Comparison of ENCODE assay signal across 8 cellular contexts in the genomic region with DNA sequence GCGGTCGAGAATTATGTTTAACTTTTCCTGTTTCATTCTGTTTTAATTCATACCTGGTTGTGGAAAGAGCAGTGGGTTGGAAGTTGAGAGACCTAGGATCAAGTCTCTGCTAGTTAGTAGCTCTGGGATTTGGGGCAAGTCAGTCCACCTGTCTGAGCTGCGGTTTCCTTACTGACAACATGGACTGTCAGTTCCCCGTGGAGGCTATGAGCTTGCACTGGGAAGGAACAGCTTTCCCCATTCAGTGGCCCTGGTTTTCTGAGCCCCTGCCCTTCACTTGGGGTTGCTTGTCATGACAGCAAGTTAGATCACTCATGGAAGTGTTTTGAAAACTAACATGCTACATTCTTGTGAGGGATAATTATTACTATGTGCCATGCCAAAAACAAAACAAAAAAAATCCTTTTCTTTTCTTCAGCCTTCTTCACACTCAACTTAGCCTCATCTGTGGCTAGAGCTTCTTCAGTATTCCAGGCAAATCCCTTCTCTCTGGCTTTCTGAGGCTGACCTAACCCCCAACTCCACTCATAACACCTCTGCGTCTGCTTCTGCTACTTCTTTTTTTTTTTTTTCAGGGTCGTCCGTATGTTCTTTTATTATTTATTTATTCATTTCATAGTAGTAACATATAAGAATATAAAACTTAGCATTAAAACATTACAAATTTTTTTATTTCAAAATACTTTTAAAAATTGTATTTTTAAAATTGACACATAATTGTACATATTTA. TPM values are rescaled to one million over a fixed set of nuclear protein-coding genes. Genes with fewer than 3 reads are reported as not detected.
A peak's percentile ranks its signal among the peaks of the same experiment; 100 is the strongest.
DNase-seq lines count a peak whose midpoint lies in the region; ATAC-seq and TF ChIP-seq lines count a peak whose summit lies in the region.

No MANE protein-coding gene starts in this region.

- peak overlapping the region; percentile 87 for H3K9ac ChIP-seq in GM23248
- peak overlapping the region; percentile 78 for H3K9ac ChIP-seq in SK-N-SH
- H3K9ac ChIP-seq in skeletal muscle satellite cell (ENCODE audit: low read depth, low read length), result peak overlapping the region; percentile 92

- H3K4me2 ChIP-seq in GM23248 (ENCODE audit: unreplicated experiment) (peak overlapping the region; percentile 84), SK-N-SH (peak overlapping the region; percentile 73), skeletal muscle satellite cell (ENCODE audit: low read length) (peak overlapping the region; percentile 72)

- CTCF ChIA-PET in SK-N-SH (lab: Yijun Ruan, JAX), result interaction anchor here (0.5 to 3.4 kb wide), 6 partner anchors 12 to 886 kb away, joined by 3 to 12 read pairs (median 4); no protein-coding TSS in a partner anchor

- H3K36me3 ChIP-seq in GM23248 (ENCODE audit: low read depth) (no peaks in the 10 kb centered on the region), SK-N-SH (replicated peaks in 1 of 2; ENCODE audit: control insufficient read depth in 1 of 2, insufficient read depth in 2 of 2, low read length in 1 of 2) (no peaks in the 10 kb centered on the region), skeletal muscle satellite cell (ENCODE audit: insufficient read depth, low read length) (no peaks in the 10 kb centered on the region)

- H3K79me2 ChIP-seq in GM23248 (ENCODE audit: insufficient read depth) (no peaks in the 10 kb centered on the region), SK-N-SH (ENCODE audit: insufficient read depth) (no peaks in the 10 kb centered on the region)

- TF ChIP-seq CTCF in SK-N-SH (IDR thresholded peaks at IDR 0.05), result no peak
- TF ChIP-seq CTCF in fibroblast of the aortic adventitia (IDR thresholded peaks at IDR 0.05; ENCODE audit: insufficient read depth, low read length), result no peak

- H3K9me2 ChIP-seq in GM23248 (ENCODE audit: insufficient read depth) (no peaks in the 10 kb centered on the region), SK-N-SH (no peaks in the 10 kb centered on the region)

- POLR2A ChIA-PET in SK-N-SH (lab: Yijun Ruan, JAX), result interaction anchor here (0.6 kb wide), 1 partner anchor 25 kb away, joined by 4 read pairs; no protein-coding TSS in a partner anchor

- no peak for TF ChIP-seq RAD21 in SK-N-SH (IDR thresholded peaks at IDR 0.05; ENCODE audit: low read length)

- in situ Hi-C loops in GM23248 (cut with MboI), result no loop called here

- peaks cover 32% of the 10 kb centered on the region for H3K4me1 ChIP-seq in GM23248 (ENCODE audit: insufficient read depth)
- peaks cover 21 to 29% of the 10 kb centered on the region in 2 experiments; a peak in 3 of 4 replicates for H3K4me1 ChIP-seq in SK-N-SH (ENCODE audit: control insufficient read depth in 1 of 2, insufficient read depth in 2 of 2, low read depth in 1 of 2, low read length in 1 of 2)
- H3K4me1 ChIP-seq in skeletal muscle satellite cell (ENCODE audit: control insufficient read depth, insufficient read depth, low read length), result peaks cover 43% of the 10 kb centered on the region

- peak overlapping the region; percentile 99 for H3K27ac ChIP-seq in GM23248
- peak overlapping the region; percentile 86 to 99 for H3K27ac ChIP-seq in SK-N-SH (ENCODE audit: low read depth in 2 of 2, low read length in 1 of 2)

- H3K4me3 ChIP-seq in GM23248 (peak overlapping the region; percentile 58), SK-N-SH (ENCODE audit: low read depth in 2 of 2, low read length in 1 of 2) (no peak overlapping the region), fibroblast of the aortic adventitia (ENCODE audit: low read depth, low read length) (peak overlapping the region; percentile 13), skeletal muscle satellite cell (ENCODE audit: low read length) (peak overlapping the region; percentile 27)

- ATAC-seq in HG02759 (IDR thresholded peaks at IDR 0.05; ENCODE audit: unreplicated experiment), result no peak
- no peak for ATAC-seq in HG02970 (IDR thresholded peaks at IDR 0.05; ENCODE audit: low FRiP score, unreplicated experiment)

- peaks cover 38% of the 10 kb centered on the region for H3F3A ChIP-seq in GM23248 (ENCODE audit: insufficient read depth)
- peaks cover 37% of the 10 kb centered on the region for H3F3A ChIP-seq in SK-N-SH (replicated peaks; ENCODE audit: insufficient read depth)

- no peaks in the 10 kb centered on the region for H3K27me3 ChIP-seq in GM23248 (replicated peaks; ENCODE audit: insufficient read depth)
- H3K27me3 ChIP-seq in SK-N-SH (ENCODE audit: insufficient read depth), result no peaks in the 10 kb centered on the region
- H3K27me3 ChIP-seq in skeletal muscle satellite cell (ENCODE audit: control insufficient read depth, insufficient read depth, low read length), result no peaks in the 10 kb centered on the region

- H4K20me1 ChIP-seq in GM23248 (ENCODE audit: insufficient read depth) (no peaks in the 10 kb centered on the region), SK-N-SH (ENCODE audit: insufficient read depth) (no peaks in the 10 kb centered on the region)

- no peak for TF ChIP-seq EP300 in SK-N-SH (IDR thresholded peaks at IDR 0.05; ENCODE audit: borderline replicate concordance in 1 of 2, low read depth in 1 of 2, low read length in 1 of 2)

- H2AFZ ChIP-seq in GM23248 (peak overlapping the region; percentile 28; the same call in 1 of the 2 replicates), SK-N-SH (ENCODE audit: low read depth) (peak overlapping the region; percentile 90)

- peak; percentile 54 for DNase-seq in GM23248
- DNase-seq in SK-N-SH, result no peak
- no peak for DNase-seq in fibroblast of the aortic adventitia (ENCODE audit: low read depth)
- DNase-seq in superior temporal gyrus (ENCODE audit: extremely low spot score), result no peak
- DNase-seq in activated CD4-positive, alpha-beta T cell treated with anti-CD3 and anti-CD28 coated beads, Interleukin-2, amount 50 U/mL, for 1 hour, result no peak

- H3K9me3 ChIP-seq in GM23248 (ENCODE audit: low read depth) (no peaks in the 10 kb centered on the region), SK-N-SH (no peaks in the 10 kb centered on the region), skeletal muscle satellite cell (replicated peaks; ENCODE audit: low read length) (no peaks in the 10 kb centered on the region)

- WGBS in GM23248 (ENCODE audit: low coverage in 1 of 2, low lambda C conversion rate in 2 of 2, missing lambda C conversion rate in 2 of 2), 2 experiments, result 10 to 11% methylated on average over 7 of the region's 7 CpGs
- 69% methylated on average over 7 of the region's 7 CpGs for WGBS in SK-N-SH (ENCODE audit: low lambda C conversion rate)

TF ChIP-seq in SK-N-SH, 30 proteins besides CTCF, POLR2A, EP300 and RAD21:
- no peak for TF ChIP-seq MAX (IDR thresholded peaks at IDR 0.05; ENCODE audit: low read depth)
- no peak for TF ChIP-seq TEAD4 (IDR thresholded peaks at IDR 0.05; ENCODE audit: borderline replicate concordance, insufficient read depth)
- TF ChIP-seq, protein P1, sequence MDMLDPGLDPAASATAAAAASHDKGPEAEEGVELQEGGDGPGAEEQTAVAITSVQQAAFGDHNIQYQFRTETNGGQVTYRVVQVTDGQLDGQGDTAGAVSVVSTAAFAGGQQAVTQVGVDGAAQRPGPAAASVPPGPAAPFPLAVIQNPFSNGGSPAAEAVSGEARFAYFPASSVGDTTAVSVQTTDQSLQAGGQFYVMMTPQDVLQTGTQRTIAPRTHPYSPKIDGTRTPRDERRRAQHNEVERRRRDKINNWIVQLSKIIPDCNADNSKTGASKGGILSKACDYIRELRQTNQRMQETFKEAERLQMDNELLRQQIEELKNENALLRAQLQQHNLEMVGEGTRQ (IDR thresholded peaks at IDR 0.05; ENCODE audit: borderline replicate concordance, low read depth, low read length), result no peak
- TF ChIP-seq MEF2A (IDR thresholded peaks at IDR 0.05; ENCODE audit: borderline replicate concordance, low read depth), result no peak
- no peak for TF ChIP-seq GATA2 (CRISPR knock-in tag; IDR thresholded peaks at IDR 0.05)

RNA-seq across cellular contexts. Expression of gene ZBED5, which starts 43.0 kb away (rescaled TPM):
- 25.6 and 32.4 TPM in 2 replicates for total RNA-seq in GM23248 (2014; rRNA removed; shearing (Covaris generic))
- polyA plus RNA-seq in GM23248 (2016; fragmentation: Nextera tagmentation; extraction: Ambion mirVana) (27.7 and 27.8 TPM in 2 replicates), SK-N-SH (2012; rRNA removed) (23.5 and 31.2 TPM in 2 replicates)
- 22.0 and 24.9 TPM in 2 replicates for polyA plus RNA-seq in SK-N-SH (2012; cell fraction: cytosol; rRNA removed)
- 43.4 and 96.8 TPM in 2 replicates for polyA plus RNA-seq in SK-N-SH (2012; cell fraction: nucleus; rRNA removed)
- total RNA-seq in fibroblast of the aortic adventitia (ENCODE audit: low replicate concordance), result 30.3 and 60.6 TPM in 2 replicates
- total RNA-seq in skeletal muscle satellite cell (2012; rRNA removed), result 20.1 and 23.1 TPM in 2 replicates

Comparison
In these comparisons a context has a peak if more than half of its experiments do, and no peak if none do; other contexts are left out.
1. H3K4me3 ChIP-seq: peak in GM23248 (single experiment), fibroblast of the aortic adventitia (single experiment) and skeletal muscle satellite cell (single experiment); none in SK-N-SH (0 of 2).
2. Peak in every context shown above with its lines, with median percentiles within 50 percentile points of each other: H3K4me2 ChIP-seq and H3K9ac ChIP-seq.